ENCODE assay signal across 9 cellular contexts in the genomic region with DNA sequence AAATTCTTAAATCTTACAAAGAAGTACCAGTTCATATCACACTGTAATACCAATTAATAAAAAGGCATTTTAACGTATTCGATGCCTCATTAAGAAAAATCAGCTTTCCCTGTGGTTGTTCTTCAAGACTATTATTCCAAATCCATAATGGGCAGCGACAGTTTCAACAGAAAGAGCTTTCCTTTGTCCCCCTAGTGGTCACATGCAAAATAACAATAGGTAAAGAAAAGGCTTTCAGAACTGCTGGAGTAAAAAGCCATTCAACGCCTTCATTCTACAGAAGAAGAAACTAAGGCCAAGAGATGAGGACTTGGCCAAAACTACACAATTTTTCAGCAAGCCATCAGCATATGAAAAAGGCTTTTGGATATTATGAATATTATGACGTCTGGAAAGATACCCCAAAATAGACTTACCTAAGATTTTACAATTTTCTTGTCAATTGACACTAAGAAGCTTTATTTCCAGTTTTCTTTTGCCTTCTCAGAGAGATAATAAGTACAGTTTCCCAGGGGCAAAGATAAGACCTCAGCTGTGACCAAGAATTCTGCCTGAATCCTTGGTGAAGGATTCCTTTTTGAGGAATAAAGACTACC. TPM values are rescaled to one million over a fixed set of nuclear protein-coding genes. Genes with fewer than 3 reads are reported as not detected.
DNase-seq lines count a peak whose midpoint lies in the region; ATAC-seq, FAIRE-seq and TF ChIP-seq lines count a peak whose summit lies in the region.
"Had no signal": no experiment of that assay in that cellular context is flagged by ENCODE, and none has a peak within 500 bp of the region (broad histone marks: within the 10 kb centered on the region; RNA-seq: fewer than 3 reads in every experiment).

No MANE protein-coding gene starts in this region.

- H3F3A ChIP-seq in DOHH2 (ENCODE audit: control insufficient read depth, insufficient read depth): no peaks in the 10 kb centered on the region

- TF ChIP-seq CTCF in DOHH2 (IDR thresholded peaks at IDR 0.05; ENCODE audit: low read depth, low read length, poor library complexity, severe bottlenecking): peak; percentile 80

- no peak for FAIRE-seq in GM12891 (lab: Jason Lieb, UNC)

- ATAC-seq in HG03354 (IDR thresholded peaks at IDR 0.05; ENCODE audit: poor library complexity, severe bottlenecking, unreplicated experiment) (peak; percentile 62), HG02610 (IDR thresholded peaks at IDR 0.05; ENCODE audit: unreplicated experiment) (no peak)

- no peaks in the 10 kb centered on the region for H3K9me3 ChIP-seq in DOHH2 (ENCODE audit: control insufficient read depth, insufficient read depth, low read length)

- no peaks in the 10 kb centered on the region for H3K27me3 ChIP-seq in DOHH2 (ENCODE audit: control insufficient read depth, low read length)

- no peaks in the 10 kb centered on the region for H3K9me2 ChIP-seq in DOHH2 (replicated peaks; ENCODE audit: control insufficient read depth, low read length)

- no peak overlapping the region for H3K4me2 ChIP-seq in DOHH2 (ENCODE audit: low read length)

- H3K79me2 ChIP-seq in DOHH2 (ENCODE audit: control insufficient read depth, low read length): no peaks in the 10 kb centered on the region

- no peak overlapping the region for H3K27ac ChIP-seq in DOHH2 (ENCODE audit: low read depth, low read length)

- no peak for TF ChIP-seq POLR2A in erythroblast (IDR thresholded peaks at IDR 0.05; ENCODE audit: low read length)
- no peak for TF ChIP-seq POLR2A in GM12891 (IDR thresholded peaks at IDR 0.05; ENCODE audit: low read depth, low read length)

- DNase-seq in OCI-M1 (lab: John Stamatoyannopoulos, UW) (peak; percentile 64), erythroblast (lab: John Stamatoyannopoulos, UW) (peak; percentile 8 to 44), renal cortical epithelial cell (ENCODE audit: low read depth) (peak; percentile 58), HK-2 (ENCODE audit: unreplicated experiment) (no peak), GM12891 (ENCODE audit: insufficient read length, low spot score) (no peak)
- DNase-seq: naive B cell had no signal

- H3K36me3 ChIP-seq in DOHH2 (ENCODE audit: control insufficient read depth, low read length): no peaks in the 10 kb centered on the region

- no peaks in the 10 kb centered on the region for H3K4me1 ChIP-seq in DOHH2 (ENCODE audit: control insufficient read depth, low read length)

- no peaks in the 10 kb centered on the region for H4K20me1 ChIP-seq in DOHH2 (ENCODE audit: control insufficient read depth, insufficient read depth, low read depth, low read length)

- no peak overlapping the region for H3K4me3 ChIP-seq in DOHH2 (ENCODE audit: low read length)

TF ChIP-seq in GM12891, 5 proteins besides CTCF, POLR2A, EP300 and RAD21:
- TF ChIP-seq POLR2AphosphoS5 (IDR thresholded peaks at IDR 0.05; ENCODE audit: low read depth, low read length) (no peak), PAX5 (IDR thresholded peaks at IDR 0.05; ENCODE audit: insufficient read depth, low read length, severe bottlenecking) (no peak), SPI1 (IDR thresholded peaks at IDR 0.05; ENCODE audit: low read depth, low read length) (no peak), POU2F2 (IDR thresholded peaks at IDR 0.05; ENCODE audit: low read depth, low read length) (no peak), TAF1 (IDR thresholded peaks at IDR 0.05; ENCODE audit: low read depth, low read length) (no peak)
TF ChIP-seq in GM12891: peak in this region for 0.

RNA-seq across cellular contexts. Expression of a gene that starts 6.7 kb away (rescaled TPM):
- 207 and 416 TPM in 2 replicates for total RNA-seq in renal cortical epithelial cell
- polyA plus RNA-seq in GM12891 (2012; ENCODE audit: low read depth, missing spikeins): not detected

Comparison
In these comparisons a context has a peak if more than half of its experiments do, and no peak if none do; other contexts are left out.
1. DNase-seq: peak in OCI-M1 (single experiment), erythroblast (2 of 2) and renal cortical epithelial cell (single experiment); none in HK-2 (single experiment) and GM12891 (single experiment).